In the genomic region with DNA sequence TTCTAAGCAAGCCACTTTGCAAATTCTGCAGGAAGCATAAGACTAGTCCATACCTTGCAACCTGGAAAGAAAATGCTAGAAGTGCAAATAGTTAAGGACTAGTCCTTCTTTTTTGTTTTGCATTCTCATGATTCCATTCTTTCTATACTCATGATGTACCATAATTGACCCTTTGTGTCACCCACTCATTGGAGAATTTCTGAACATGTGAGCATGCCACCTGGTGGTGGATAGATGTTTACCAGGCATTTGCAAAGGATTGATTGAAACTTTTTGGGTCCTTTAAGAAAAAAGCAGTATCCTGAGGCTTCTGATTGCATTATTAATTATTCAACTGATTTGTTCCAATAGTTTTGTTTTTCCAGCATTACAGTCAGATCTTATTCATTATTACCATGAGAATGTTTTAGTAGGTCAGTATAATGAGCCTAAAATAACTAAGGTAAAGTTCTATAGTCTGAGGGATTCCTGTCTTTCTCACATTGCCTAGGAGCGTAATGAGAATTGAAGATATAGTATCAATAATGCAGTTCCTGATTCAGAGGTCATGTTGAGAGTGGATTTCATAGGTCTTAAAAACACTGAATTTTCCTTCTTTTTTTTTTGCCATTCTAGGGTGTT, we compare ENCODE assay signal across 8 cellular contexts. TPM values are rescaled to one million over a fixed set of nuclear protein-coding genes. Genes with fewer than 3 reads are reported as not detected.
DNase-seq lines count a peak whose midpoint lies in the region; ATAC-seq, FAIRE-seq and TF ChIP-seq lines count a peak whose summit lies in the region.

No MANE protein-coding gene starts in this region.

- H4K5ac ChIP-seq in H1 (ENCODE audit: insufficient read length, low read depth, low read length), result no peak overlapping the region

- H3K27me3 ChIP-seq in H1 (replicated peaks in 1 of 4; ENCODE audit: control insufficient read depth in 3 of 4, extremely low read depth in 1 of 4, insufficient read depth in 3 of 4, low read length in 3 of 4), result no peaks in the 10 kb centered on the region
- H3K27me3 ChIP-seq in neural cell (ENCODE audit: insufficient read depth, low read depth, low read length), result no peaks in the 10 kb centered on the region

- no peak overlapping the region for H2BK20ac ChIP-seq in H1 (ENCODE audit: low read length)

- no peak overlapping the region for H2BK120ac ChIP-seq in H1 (replicated peaks; ENCODE audit: low read depth, low read length)

- H3K14ac ChIP-seq in H1 (ENCODE audit: insufficient read length), result no peak overlapping the region

- H2AFZ ChIP-seq in H1 (ENCODE audit: low read length), result no peak overlapping the region
- H2AFZ ChIP-seq in neural cell (ENCODE audit: low read depth, low read length), result no peak overlapping the region

- no peaks in the 10 kb centered on the region for H3K36me3 ChIP-seq in H1 (ENCODE audit: control insufficient read depth in 2 of 4, insufficient read depth in 4 of 4, low read length in 3 of 4)
- H3K36me3 ChIP-seq in neural cell (ENCODE audit: insufficient read depth, low read length), result no peaks in the 10 kb centered on the region

- TF ChIP-seq POLR2A in H1 (IDR thresholded peaks at IDR 0.05; ENCODE audit: control extremely low read depth in 1 of 2, low read depth in 2 of 2, low read length in 2 of 2), result no peak

- H3K79me2 ChIP-seq in H1 (ENCODE audit: control insufficient read depth in 1 of 2, insufficient read depth in 2 of 2, low read length in 2 of 2), result no peaks in the 10 kb centered on the region
- H3K79me2 ChIP-seq in neural cell (replicated peaks; ENCODE audit: insufficient read depth, low read length), result no peaks in the 10 kb centered on the region

- H3K4me3 ChIP-seq in H1 (ENCODE audit: extremely low read depth in 1 of 4, insufficient read depth in 2 of 4, low read depth in 3 of 4, low read length in 4 of 4), result no peak overlapping the region
- no peak overlapping the region for H3K4me3 ChIP-seq in neural cell (ENCODE audit: low read length)

- H3K9me3 ChIP-seq in H1 (ENCODE audit: insufficient read depth in 2 of 2, low read depth in 1 of 2, low read length in 1 of 2), result no peaks in the 10 kb centered on the region
- no peaks in the 10 kb centered on the region for H3K9me3 ChIP-seq in neural cell (ENCODE audit: low read length)

- ATAC-seq in GM18870 (IDR thresholded peaks at IDR 0.05; ENCODE audit: unreplicated experiment), result peak; percentile 83
- ATAC-seq in HG03175 (IDR thresholded peaks at IDR 0.05; ENCODE audit: unreplicated experiment), result peak; percentile 81
- peak; percentile 44; the same call in 2 of the 3 replicates for ATAC-seq in SK-N-SH treated with all-trans-retinoic acid at 6 μM for 48 hours
- no peak for ATAC-seq in GM21737 (IDR thresholded peaks at IDR 0.05; ENCODE audit: unreplicated experiment)

- DNase-seq in NCI-H146 (lab: John Stamatoyannopoulos, UW), result peak; percentile 53
- DNase-seq in NCI-H146 treated with DMSO at 0.1 percent for 48 hours (lab: John Stamatoyannopoulos, UW; ENCODE audit: unreplicated experiment), result no peak
- no peak for DNase-seq in H1 (ENCODE audit: low read depth in 1 of 2, low spot score in 2 of 2)

- H3F3A ChIP-seq in neural cell (ENCODE audit: insufficient read depth, low read length, poor library complexity, severe bottlenecking), result no peaks in the 10 kb centered on the region

- no peak overlapping the region for H3K9ac ChIP-seq in H1 (replicated peaks in 1 of 4; ENCODE audit: extremely low read depth in 1 of 4, low read depth in 3 of 4, low read length in 3 of 4)
- no peak overlapping the region for H3K9ac ChIP-seq in neural cell (ENCODE audit: low read length)

- CTCF ChIA-PET in H1 (lab: Charles Lee; ENCODE audit: partially characterized antibody), result interaction anchor here (0.9 to 1.6 kb wide), 6 partner anchors 14 to 65 kb away, joined by 3 to 8 read pairs (median 4); no protein-coding TSS in a partner anchor

- TF ChIP-seq CTCF in H1 (IDR thresholded peaks at IDR 0.05; ENCODE audit: control extremely low read depth in 1 of 3, insufficient read depth in 1 of 3, low read depth in 1 of 3, low read length in 3 of 3), result peak in 2 of 3 experiments; percentile 56 to 57; a peak in 3 of 4 replicates
- TF ChIP-seq CTCF in neural cell (IDR thresholded peaks at IDR 0.05; ENCODE audit: poor library complexity, severe bottlenecking), result peak; percentile 63

- no peak overlapping the region for H2BK12ac ChIP-seq in H1 (ENCODE audit: low read depth, low read length)

- H4K8ac ChIP-seq in H1 (ENCODE audit: extremely low read depth, insufficient read depth, low read length), result no peak overlapping the region

- H3K9me2 ChIP-seq in neural cell (ENCODE audit: insufficient read depth, low read length), result no peaks in the 10 kb centered on the region

- POLR2A ChIA-PET in H1 (lab: Charles Lee; ENCODE audit: partially characterized antibody), result no interaction called here

- H3K4me2 ChIP-seq in H1 (ENCODE audit: insufficient read depth in 1 of 2, low read depth in 2 of 2, low read length in 2 of 2), result no peak overlapping the region
- no peak overlapping the region for H3K4me2 ChIP-seq in neural cell (ENCODE audit: low read length)

- no peaks in the 10 kb centered on the region for H3K4me1 ChIP-seq in H1 (replicated peaks in 1 of 4; ENCODE audit: control insufficient read depth in 3 of 4, insufficient read depth in 4 of 4, low read length in 3 of 4)

- H3K23ac ChIP-seq in H1 (ENCODE audit: insufficient read length), result no peak overlapping the region

- no peak overlapping the region for H3K56ac ChIP-seq in H1 (replicated peaks; ENCODE audit: insufficient read length, low read depth, low read length)

- no peak overlapping the region for H3K27ac ChIP-seq in H1 (ENCODE audit: low read depth, low read length)
- H3K27ac ChIP-seq in neural cell (ENCODE audit: low read length), result no peak overlapping the region

- H3K79me1 ChIP-seq in H1 (ENCODE audit: low read depth, low read length), result no peaks in the 10 kb centered on the region

- TF ChIP-seq RAD21 in H1 (IDR thresholded peaks at IDR 0.05 in 1 of 2, conservative IDR thresholded peaks at IDR 0.05 in 1 of 2; ENCODE audit: low read depth in 2 of 2, low read length in 2 of 2), result peak; percentile 56 to 59
- TF ChIP-seq RAD21 in neural cell (conservative IDR thresholded peaks at IDR 0.05), result peak; percentile 53

- no peak overlapping the region for H3K4ac ChIP-seq in H1 (replicated peaks; ENCODE audit: insufficient read length, low read depth, low read length)

- TF ChIP-seq EP300 in H1 (IDR thresholded peaks at IDR 0.05; ENCODE audit: borderline replicate concordance in 1 of 2, low read depth in 2 of 2, low read length in 2 of 2) (no peak), neural cell (conservative IDR thresholded peaks at IDR 0.05; ENCODE audit: poor library complexity, severe bottlenecking) (no peak)

- H2AK5ac ChIP-seq in H1 (ENCODE audit: low read depth, low read length), result no peak overlapping the region

- H4K20me1 ChIP-seq in H1 (replicated peaks in 1 of 2; ENCODE audit: control insufficient read depth in 1 of 2, insufficient read depth in 2 of 2, low read length in 2 of 2) (no peaks in the 10 kb centered on the region), neural cell (ENCODE audit: insufficient read depth) (no peaks in the 10 kb centered on the region)

- no peaks in the 10 kb centered on the region for H3K23me2 ChIP-seq in H1 (ENCODE audit: low read depth, low read length)

- H2BK15ac ChIP-seq in H1 (ENCODE audit: low read length), result no peak overlapping the region

- H4K91ac ChIP-seq in H1 (replicated peaks; ENCODE audit: insufficient read length, low read length), result no peak overlapping the region

- H2BK5ac ChIP-seq in H1 (ENCODE audit: low read depth, low read length), result no peak overlapping the region

- no peak overlapping the region for H3K18ac ChIP-seq in H1 (ENCODE audit: extremely low read depth, low read length)

- 95% methylated on average over 1 of the region's 1 CpG; no CpG with 5 or more reads in 1 of the 2 experiments for WGBS in H1 (ENCODE audit: extremely low coverage in 1 of 2, insufficient coverage in 1 of 2, insufficient read length in 1 of 2, insufficient replicate concordance in 2 of 2, low coverage in 1 of 2, low lambda C conversion rate in 2 of 2, missing lambda C conversion rate in 1 of 2), 2 experiments

- peak; percentile 84 for FAIRE-seq in H1 (lab: Jason Lieb, UNC)

TF ChIP-seq in H1, 55 proteins besides CTCF, POLR2A, EP300 and RAD21:
- no peak for TF ChIP-seq CBX8 (IDR thresholded peaks at IDR 0.05; ENCODE audit: borderline replicate concordance, low read depth, low read length)

TF ChIP-seq in neural cell, 6 proteins besides CTCF, POLR2A, EP300 and RAD21 (continues in another document):
- TF ChIP-seq POLR2AphosphoS5 (IDR thresholded peaks at IDR 0.05), result no peak
- TF ChIP-seq MXI1 (conservative IDR thresholded peaks at IDR 0.05; ENCODE audit: poor library complexity, severe bottlenecking), result no peak
- TF ChIP-seq EZH2 (IDR thresholded peaks at IDR 0.05; ENCODE audit: borderline replicate concordance, insufficient read depth, low read length, poor library complexity, severe bottlenecking), result no peak
- no peak for TF ChIP-seq TAF1 (IDR thresholded peaks at IDR 0.05; ENCODE audit: low read depth)
- TF ChIP-seq SMC3 (conservative IDR thresholded peaks at IDR 0.05; ENCODE audit: poor library complexity), result peak; percentile 68

RNA-seq across cellular contexts. Expression of a gene that starts 20.2 kb away (rescaled TPM):
- total RNA-seq in H1 (2021; fragmentation: NEBNext Ultra II Directional; extraction: Animal tissue kit (Norgen Biotek cat#: 25700)), result 28.7 and 28.9 TPM in 2 replicates
- polyA plus RNA-seq in H1 (2011; rRNA removed) (18.4 and 27.0 TPM in 2 replicates), neural cell (9.5 and 9.7 TPM in 2 replicates)
- polyA plus RNA-seq in H1 (2011; cell fraction: cytosol; rRNA removed), result 14.5 TPM
- polyA plus RNA-seq in H1 (2011; cell fraction: nucleus; rRNA removed), result 40.1 TPM
- polyA plus RNA-seq in H1 (2012, experiment 1 of 2), result 15.8 to 22.8 TPM (median 19.9 TPM) in 4 replicates
- polyA plus RNA-seq in H1 (2012, experiment 2 of 2), result 3.1 TPM
- polyA plus RNA-seq in H1 (2013, experiment 1 of 2), result 23.1 TPM
- 26.1 TPM for polyA plus RNA-seq in H1 (2013, experiment 2 of 2)
- 22.4 and 27.6 TPM in 2 replicates for polyA minus RNA-seq in H1 (2011; rRNA and poly(A)+ RNA removed)
- 69.5 TPM for polyA minus RNA-seq in H1 (2011; cell fraction: cytosol; rRNA and poly(A)+ RNA removed)
- polyA minus RNA-seq in H1 (2011; cell fraction: nucleus; rRNA and poly(A)+ RNA removed), result 96.8 TPM
- 44.5 and 46.7 TPM in 2 replicates for polyA minus RNA-seq in neural cell
